ENCODE assay signal across 23 cellular contexts in genomic region chr2:239269959-239270358, GRCh38.
DNase-seq lines count a peak whose midpoint lies in the region; ATAC-seq, FAIRE-seq and TF ChIP-seq lines count a peak whose summit lies in the region.
"Had no signal": no experiment of that assay in that cellular context is flagged by ENCODE, and none has a peak within 500 bp of the region (broad histone marks: within the 10 kb centered on the region; RNA-seq: fewer than 3 reads in every experiment).

No MANE protein-coding gene starts in this region.

- H2AK5ac ChIP-seq in trophoblast cell (ENCODE audit: low read length), result peak overlapping the region; percentile 16

- peaks cover 0 to 1% (median 0%) of the 10 kb centered on the region in 7 donors for H3K9me3 Mint-ChIP-seq in CD14-positive monocyte
- H3K9me3 Mint-ChIP-seq in activated T-helper 17 cell treated with anti-CD3 and anti-CD28 coated beads, Interleukin-2, amount 50 U/mL, for 72 hours, result no peaks in the 10 kb centered on the region
- H3K9me3 Mint-ChIP-seq: activated T-cell treated with anti-CD3 and anti-CD28 coated beads, Interleukin-2, amount 50 U/mL, for 72 hours had no signal

- H3K14ac ChIP-seq in trophoblast cell (ENCODE audit: low read length), result no peak overlapping the region

- peak overlapping the region in 1 of 2 donors; percentile 49 for H3K4me3 Mint-ChIP-seq in CD14-positive monocyte
- no peak overlapping the region for H3K4me3 Mint-ChIP-seq in activated T-helper 17 cell treated with anti-CD3 and anti-CD28 coated beads, Interleukin-2, amount 50 U/mL, for 72 hours

- FAIRE-seq in small intestine (lab: Jason Lieb, UNC), result no peak
- FAIRE-seq: TTC549 had no signal

- no peak overlapping the region for H2BK12ac ChIP-seq in trophoblast cell (ENCODE audit: low read length)

- H3K79me2 ChIP-seq in trophoblast cell (ENCODE audit: control insufficient read depth, insufficient read depth, low read length, poor library complexity), result no peaks in the 10 kb centered on the region

- peaks cover 35 to 36% of the 10 kb centered on the region in 2 donors for H3K36me3 Mint-ChIP-seq in CD14-positive monocyte
- peaks cover 19% of the 10 kb centered on the region for H3K36me3 Mint-ChIP-seq in activated T-helper 17 cell treated with anti-CD3 and anti-CD28 coated beads, Interleukin-2, amount 50 U/mL, for 72 hours (ENCODE audit: low read depth)
- H3K36me3 Mint-ChIP-seq: activated naive CD8-positive, alpha-beta T cell had no signal

- no peak for TF ChIP-seq CTCF in BE2C (IDR thresholded peaks at IDR 0.05; ENCODE audit: low read depth, low read length)
- no peak for TF ChIP-seq CTCF in CD14-positive monocyte (IDR thresholded peaks at IDR 0.05)

- DNase-seq in BE2C (peak; percentile 3), CD14-positive monocyte (ENCODE audit: low spot score) (no peak), trophoblast cell (no peak), NCI-H1694 treated with DMSO at 0.1 percent for 48 hours (lab: John Stamatoyannopoulos, UW) (no peak), SIG-M5 (lab: John Stamatoyannopoulos, UW) (no peak), small intestine (no peak)
- DNase-seq: activated CD4-positive, alpha-beta T cell treated with anti-CD3 and anti-CD28 coated beads, Interleukin-2, amount 50 U/mL, for 4 hours; activated T-cell treated with anti-CD3 and anti-CD28 coated beads, Interleukin-2, amount 50 U/mL, for 72 hours; EL; heart right ventricle; NCI-H187 treated with DMSO at 0.1 percent for 48 hours; NCI-H226; NCI-H82; retina; SHP77; stimulated activated CD4-positive, alpha-beta T cell treated with anti-CD3 and anti-CD28 coated beads, Interleukin-15, amount 100 ng/mL, for 24 hours had no signal

- H2BK120ac ChIP-seq in trophoblast cell (ENCODE audit: insufficient read depth, low read length, poor library complexity), result no peak overlapping the region

- H3K27me3 ChIP-seq in BE2C (no peaks in the 10 kb centered on the region), trophoblast cell (ENCODE audit: insufficient read depth, low read length) (no peaks in the 10 kb centered on the region), small intestine (ENCODE audit: control insufficient read depth in 2 of 2, insufficient read depth in 2 of 2, low read length in 2 of 2) (no peaks in the 10 kb centered on the region)
- H3K27me3 ChIP-seq: body of pancreas, heart right ventricle had no signal

- H3K36me3 ChIP-seq in BE2C (no peaks in the 10 kb centered on the region), trophoblast cell (ENCODE audit: control insufficient read depth in 1 of 2, insufficient read depth in 2 of 2, low read length in 2 of 2) (no peaks in the 10 kb centered on the region), small intestine (ENCODE audit: control insufficient read depth in 2 of 2, insufficient read depth in 2 of 2, low read length in 2 of 2) (no peaks in the 10 kb centered on the region)
- H3K36me3 ChIP-seq: heart right ventricle, thoracic aorta had no signal

- no peak for ATAC-seq in activated T-helper 17 cell treated with anti-CD3 and anti-CD28 coated beads, Interleukin-2, amount 50 U/mL, for 72 hours (replicated peaks)
- ATAC-seq: activated T-cell treated with anti-CD3 and anti-CD28 coated beads, Interleukin-2, amount 50 U/mL, for 72 hours; body of pancreas; heart right ventricle had no signal

- no peak overlapping the region for H3K4me2 ChIP-seq in trophoblast cell (ENCODE audit: low read length)

- H4K91ac ChIP-seq in trophoblast cell (ENCODE audit: low read depth, low read length), result no peak overlapping the region

- H2BK5ac ChIP-seq in trophoblast cell (ENCODE audit: low read depth, low read length, poor library complexity), result no peak overlapping the region

- H4K12ac ChIP-seq in trophoblast cell (ENCODE audit: low read depth, low read length), result no peak overlapping the region

- H2AFZ ChIP-seq in trophoblast cell (ENCODE audit: insufficient read depth, low read length, poor library complexity), result no peak overlapping the region

- H4K8ac ChIP-seq in trophoblast cell (ENCODE audit: low read depth, low read length), result no peak overlapping the region

- no peaks in the 10 kb centered on the region for H3K9me3 ChIP-seq in BE2C
- no peaks in the 10 kb centered on the region for H3K9me3 ChIP-seq in trophoblast cell (ENCODE audit: insufficient read depth, low read depth, low read length)
- no peaks in the 10 kb centered on the region for H3K9me3 ChIP-seq in small intestine (ENCODE audit: control insufficient read depth, low read depth)
- H3K9me3 ChIP-seq: body of pancreas, heart right ventricle, thoracic aorta had no signal

- H3K4me3 ChIP-seq in BE2C (ENCODE audit: low read depth, low read length) (no peak overlapping the region), trophoblast cell (ENCODE audit: low read depth, low read length) (no peak overlapping the region), small intestine (ENCODE audit: low read depth in 1 of 2, low read length in 2 of 2) (no peak overlapping the region)
- H3K4me3 ChIP-seq: body of pancreas, heart right ventricle, lung, thoracic aorta had no signal

- H3K18ac ChIP-seq in trophoblast cell (ENCODE audit: low read length), result no peak overlapping the region

- no peak overlapping the region for H3K9ac ChIP-seq in trophoblast cell (ENCODE audit: low read length)
- H3K9ac ChIP-seq: KMS-11 had no signal

- H3K27me3 Mint-ChIP-seq in CD14-positive monocyte (ENCODE audit: low read depth in 3 of 3), result peaks cover 0 to 8% (median 3%) of the 10 kb centered on the region in 3 donors
- no peaks in the 10 kb centered on the region for H3K27me3 Mint-ChIP-seq in activated T-helper 17 cell treated with anti-CD3 and anti-CD28 coated beads, Interleukin-2, amount 50 U/mL, for 72 hours
- H3K27me3 Mint-ChIP-seq: activated naive CD8-positive, alpha-beta T cell had no signal

- intact Hi-C loops in CD14-positive monocyte (cut with micrococcal nuclease), result loop anchor here (2.0 to 10.0 kb wide), 5 partner anchors 42 to 129 kb away; no protein-coding TSS in a partner anchor

- H3K23ac ChIP-seq in trophoblast cell (ENCODE audit: low read length), result no peak overlapping the region

- H3K4ac ChIP-seq in trophoblast cell (ENCODE audit: low read depth, low read length), result no peak overlapping the region

- H3K4me1 ChIP-seq in BE2C, result peaks cover 25% of the 10 kb centered on the region
- H3K4me1 ChIP-seq in trophoblast cell (ENCODE audit: control insufficient read depth in 1 of 2, insufficient read depth in 2 of 2, low read length in 2 of 2), result peaks cover 20 to 22% of the 10 kb centered on the region in 2 experiments
- H3K4me1 ChIP-seq in small intestine (ENCODE audit: control insufficient read depth in 2 of 2, insufficient read depth in 1 of 2, low read depth in 1 of 2, low read length in 1 of 2), result peaks cover 22 to 26% of the 10 kb centered on the region in 2 donors

- peaks cover 93% of the 10 kb centered on the region for H3K4me1 Mint-ChIP-seq in CD14-positive monocyte
- H3K4me1 Mint-ChIP-seq in activated T-helper 17 cell treated with anti-CD3 and anti-CD28 coated beads, Interleukin-2, amount 50 U/mL, for 72 hours, result peaks cover 60% of the 10 kb centered on the region

- H3K27ac Mint-ChIP-seq in CD14-positive monocyte, result peak overlapping the region in 6 of 7 donors; percentile 2 to 58 (median 39)
- H3K27ac Mint-ChIP-seq in activated T-helper 17 cell treated with anti-CD3 and anti-CD28 coated beads, Interleukin-2, amount 50 U/mL, for 72 hours, result peak overlapping the region; percentile 96
- H3K27ac Mint-ChIP-seq: activated naive CD8-positive, alpha-beta T cell; activated T-cell treated with anti-CD3 and anti-CD28 coated beads, Interleukin-2, amount 50 U/mL, for 72 hours had no signal

- peaks cover 12% of the 10 kb centered on the region for H3K79me1 ChIP-seq in trophoblast cell (ENCODE audit: low read length)

- H3K27ac ChIP-seq in trophoblast cell (ENCODE audit: low read depth, low read length) (no peak overlapping the region), small intestine (ENCODE audit: low read depth in 1 of 2, low read length in 1 of 2) (no peak overlapping the region)
- H3K27ac ChIP-seq: body of pancreas, heart right ventricle, KMS-11, thoracic aorta had no signal

- no CpG with 5 or more reads among the region's 12 CpGs for WGBS in trophoblast cell (ENCODE audit: extremely low coverage, insufficient coverage, insufficient read length)
- 90 to 93% (median 93%) methylated on average over 12 of the region's 12 CpGs for WGBS in small intestine, 3 donors
